In the genomic region with DNA sequence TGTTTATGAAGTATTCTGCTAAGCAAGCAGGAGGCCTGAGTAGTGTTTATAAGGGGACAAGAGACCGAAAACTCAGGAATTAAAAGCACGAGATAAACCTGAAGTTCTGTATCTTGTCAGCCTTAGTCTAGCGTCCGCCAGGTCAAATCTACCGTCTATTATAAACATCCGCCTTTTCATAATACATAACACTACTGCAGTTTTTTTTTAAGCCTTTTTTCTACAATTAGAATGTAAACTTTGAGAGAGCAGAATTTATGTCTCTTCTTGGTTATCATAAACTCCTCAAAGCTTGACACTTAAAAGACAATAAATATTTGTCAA, we compare ENCODE assay signal across 12 cellular contexts.
A peak's percentile ranks its signal among the peaks of the same experiment; 100 is the strongest.
DNase-seq lines count a peak whose midpoint lies in the region; ATAC-seq and TF ChIP-seq lines count a peak whose summit lies in the region.
"Had no signal": no experiment of that assay in that cellular context is flagged by ENCODE, and none has a peak within 500 bp of the region (broad histone marks: within the 10 kb centered on the region; RNA-seq: fewer than 3 reads in every experiment).

No MANE protein-coding gene starts in this region.

- H3K9me3 ChIP-seq in endocrine pancreas (ENCODE audit: control insufficient read depth, low read length), result no peaks in the 10 kb centered on the region
- H3K9me3 ChIP-seq in upper lobe of right lung, result no peaks in the 10 kb centered on the region
- H3K9me3 ChIP-seq in tibial nerve, result no peaks in the 10 kb centered on the region
- H3K9me3 ChIP-seq: right atrium auricular region, vagina had no signal

- H3K4me1 ChIP-seq in endocrine pancreas (ENCODE audit: control insufficient read depth, insufficient read depth, low read length) (peaks cover 19% of the 10 kb centered on the region), upper lobe of right lung (peaks cover 16% of the 10 kb centered on the region), tibial nerve (no peaks in the 10 kb centered on the region)
- H3K4me1 ChIP-seq: right atrium auricular region had no signal

- no peaks in the 10 kb centered on the region for H3K9me3 Mint-ChIP-seq in activated naive CD4-positive, alpha-beta T cell treated with anti-CD3 and anti-CD28 coated beads, Interleukin-2, amount 10 ng/mL, durations not matched to agents 7 days and 5 days
- H3K9me3 Mint-ChIP-seq: activated B cell treated with CpG ODN at 0.5 μM for 24 hours had no signal

- H3K27ac ChIP-seq in upper lobe of right lung (peak overlapping the region; percentile 44), tibial nerve (no peak overlapping the region)
- H3K27ac ChIP-seq: right atrium auricular region, vagina had no signal

- no peaks in the 10 kb centered on the region for H3K27me3 Mint-ChIP-seq in activated naive CD4-positive, alpha-beta T cell treated with anti-CD3 and anti-CD28 coated beads, Interleukin-2, amount 10 ng/mL, durations not matched to agents 7 days and 5 days
- H3K27me3 Mint-ChIP-seq: activated B cell treated with CpG ODN at 0.5 μM for 24 hours had no signal

- H3K4me1 Mint-ChIP-seq in activated naive CD4-positive, alpha-beta T cell treated with anti-CD3 and anti-CD28 coated beads, Interleukin-2, amount 10 ng/mL, durations not matched to agents 7 days and 5 days, result peaks cover 42% of the 10 kb centered on the region

- TF ChIP-seq CTCF in upper lobe of right lung (IDR thresholded peaks at IDR 0.05) (no peak), tibial nerve (IDR thresholded peaks at IDR 0.05) (no peak)

- CTCF ChIA-PET in activated naive CD4-positive, alpha-beta T cell treated with anti-CD3 and anti-CD28 coated beads, Interleukin-2, amount 10 ng/mL, durations not matched to agents 7 days and 5 days (lab: Charles Lee), result interaction anchor here (1.0 kb wide), 1 partner anchor 50 kb away, joined by 3 read pairs; no protein-coding TSS in a partner anchor

- no peak for TF ChIP-seq EP300 in tibial nerve (IDR thresholded peaks at IDR 0.05)

- H3K4me3 ChIP-seq in endocrine pancreas (ENCODE audit: control insufficient read depth, insufficient read depth, low read length), result peak overlapping the region; percentile 69
- no peak overlapping the region for H3K4me3 ChIP-seq in upper lobe of right lung
- no peak overlapping the region for H3K4me3 ChIP-seq in tibial nerve
- H3K4me3 ChIP-seq: right atrium auricular region, vagina had no signal

- no peak for TF ChIP-seq POLR2A in tibial nerve (IDR thresholded peaks at IDR 0.05)

- ATAC-seq in HG03097 (IDR thresholded peaks at IDR 0.05; ENCODE audit: low FRiP score, unreplicated experiment) (peak; percentile 10), upper lobe of right lung (no peak)

- no peak for DNase-seq in activated naive CD4-positive, alpha-beta T cell treated with anti-CD3 and anti-CD28 coated beads, Interleukin-2, amount 10 ng/mL, durations not matched to agents 7 days and 5 days
- DNase-seq in activated naive CD4-positive, alpha-beta T cell treated with anti-CD3 and anti-CD28 coated beads, Interleukin-2, amount 50 U/mL, for 16 hours, result no peak
- DNase-seq in upper lobe of right lung (no peak), NCI-H1417 treated with DMSO at 0.1 percent for 48 hours (lab: John Stamatoyannopoulos, UW) (no peak), tibial nerve (ENCODE audit: low spot score in 2 of 2) (no peak), GM03348 (ENCODE audit: low spot score) (no peak)
- DNase-seq: activated B cell treated with CpG ODN at 0.5 μM for 24 hours, activated gamma-delta T cell had no signal

- intact Hi-C loops in upper lobe of right lung (cut with DNase I), result no loop called here

- H3K36me3 Mint-ChIP-seq in activated naive CD4-positive, alpha-beta T cell treated with anti-CD3 and anti-CD28 coated beads, Interleukin-2, amount 10 ng/mL, durations not matched to agents 7 days and 5 days, result peaks cover 6% of the 10 kb centered on the region

- H3K9ac ChIP-seq in endocrine pancreas (ENCODE audit: control insufficient read depth, insufficient read depth, low read length), result no peak overlapping the region

- peak overlapping the region; percentile 28 for H3K27ac Mint-ChIP-seq in activated naive CD4-positive, alpha-beta T cell treated with anti-CD3 and anti-CD28 coated beads, Interleukin-2, amount 10 ng/mL, durations not matched to agents 7 days and 5 days
- H3K27ac Mint-ChIP-seq: activated B cell treated with CpG ODN at 0.5 μM for 24 hours had no signal

- WGBS in tibial nerve, 2 donors, result 82 to 87% methylated on average over 6 of the region's 6 CpGs

- no peaks in the 10 kb centered on the region for H3K36me3 ChIP-seq in endocrine pancreas (ENCODE audit: control insufficient read depth, insufficient read depth, low read length)
- H3K36me3 ChIP-seq in upper lobe of right lung, result no peaks in the 10 kb centered on the region
- H3K36me3 ChIP-seq in tibial nerve, result no peaks in the 10 kb centered on the region
- H3K36me3 ChIP-seq: right atrium auricular region, vagina had no signal

- no peak overlapping the region for H3K4me3 Mint-ChIP-seq in activated naive CD4-positive, alpha-beta T cell treated with anti-CD3 and anti-CD28 coated beads, Interleukin-2, amount 10 ng/mL, durations not matched to agents 7 days and 5 days

- H3K27me3 ChIP-seq in endocrine pancreas (ENCODE audit: control insufficient read depth, insufficient read depth, low read length) (no peaks in the 10 kb centered on the region), upper lobe of right lung (no peaks in the 10 kb centered on the region), tibial nerve (no peaks in the 10 kb centered on the region)
- H3K27me3 ChIP-seq: right atrium auricular region, vagina had no signal
